8 cellular contexts compared by ENCODE assay signal in genomic region chr6:34791164-34791841, GRCh38. TPM values are rescaled to one million over a fixed set of nuclear protein-coding genes. Genes with fewer than 3 reads are reported as not detected.
A peak's percentile ranks its signal among the peaks of the same experiment; 100 is the strongest.
DNase-seq lines count a peak whose midpoint lies in the region; ATAC-seq, FAIRE-seq and TF ChIP-seq lines count a peak whose summit lies in the region.

No MANE protein-coding gene starts in this region.

- no peaks in the 10 kb centered on the region for H4K20me1 ChIP-seq in OCI-LY1 (ENCODE audit: insufficient read depth, low read length)

- no peaks in the 10 kb centered on the region for H3K9me2 ChIP-seq in OCI-LY1 (ENCODE audit: low read depth, low read length)

- H3K27me3 ChIP-seq in BE2C: no peaks in the 10 kb centered on the region
- H3K27me3 ChIP-seq in OCI-LY1 (ENCODE audit: insufficient read depth, low read length): no peaks in the 10 kb centered on the region
- no peaks in the 10 kb centered on the region for H3K27me3 ChIP-seq in neutrophil
- no peaks in the 10 kb centered on the region for H3K27me3 ChIP-seq in upper lobe of left lung

- no peaks in the 10 kb centered on the region for H3K36me3 ChIP-seq in BE2C
- no peaks in the 10 kb centered on the region for H3K36me3 ChIP-seq in OCI-LY1 (ENCODE audit: insufficient read depth, low read length)
- H3K36me3 ChIP-seq in neutrophil: no peaks in the 10 kb centered on the region
- H3K36me3 ChIP-seq in upper lobe of left lung: no peaks in the 10 kb centered on the region

- H3K27ac ChIP-seq in OCI-LY1 (ENCODE audit: low read depth, low read length, poor library complexity, severe bottlenecking) (peak overlapping the region; percentile 83), neutrophil (peak overlapping the region; percentile 83), upper lobe of left lung (peak overlapping the region; percentile 94 to 97 (median 96))

- 8 to 9% methylated on average over 13 to 25 of the region's 25 CpGs for WGBS in upper lobe of left lung, 2 donors

- peak overlapping the region; percentile 7 for H2AFZ ChIP-seq in OCI-LY1 (ENCODE audit: low read length)

- H3K4me1 ChIP-seq in BE2C (no peaks in the 10 kb centered on the region; the same call in none of the 2 replicates), OCI-LY1 (ENCODE audit: insufficient read depth, low read length, severe bottlenecking) (peaks cover 18% of the 10 kb centered on the region), neutrophil (ENCODE audit: control insufficient read depth in 1 of 2, insufficient read depth in 1 of 2, low read depth in 1 of 2, low read length in 1 of 2) (peaks cover 22 to 25% of the 10 kb centered on the region in 2 experiments), upper lobe of left lung (peaks cover 15 to 28% (median 15%) of the 10 kb centered on the region in 4 donors)

- no peak for TF ChIP-seq EP300 in upper lobe of left lung (IDR thresholded peaks at IDR 0.05)

- TF ChIP-seq POLR2A in upper lobe of left lung (IDR thresholded peaks at IDR 0.05): no peak

- TF ChIP-seq CTCF in BE2C (IDR thresholded peaks at IDR 0.05; ENCODE audit: low read depth, low read length) (peak; percentile 38), OCI-LY1 (IDR thresholded peaks at IDR 0.05; ENCODE audit: low read length) (peak; percentile 45), neutrophil (IDR thresholded peaks at IDR 0.05) (no peak), upper lobe of left lung (IDR thresholded peaks at IDR 0.05) (no peak)

- H3K79me2 ChIP-seq in OCI-LY1 (ENCODE audit: insufficient read depth, low read length): peaks cover 29% of the 10 kb centered on the region

- DNase-seq in BE2C: peak; percentile 53
- peak; percentile 13 for DNase-seq in activated gamma-delta T cell (lab: John Stamatoyannopoulos, UW)
- peak; percentile 67 to 76 for DNase-seq in frontal cortex (ENCODE audit: low spot score in 2 of 2)
- peak; percentile 40 to 59 for DNase-seq in upper lobe of left lung

- no peak for FAIRE-seq in frontal cortex (lab: Jason Lieb, UNC)

- peak overlapping the region; percentile 80 for H3K9ac ChIP-seq in OCI-LY1 (ENCODE audit: low read length)

- H3K4me3 ChIP-seq in BE2C (ENCODE audit: low read depth, low read length): peak overlapping the region; percentile 82
- peak overlapping the region; percentile 82 for H3K4me3 ChIP-seq in OCI-LY1 (ENCODE audit: low read depth, low read length, poor library complexity, severe bottlenecking)
- peak overlapping the region; percentile 64 to 72 for H3K4me3 ChIP-seq in neutrophil (ENCODE audit: low read depth in 1 of 2, low read length in 1 of 2)
- peak overlapping the region; percentile 59 to 95 (median 92) for H3K4me3 ChIP-seq in upper lobe of left lung

- peak; percentile 24 for ATAC-seq in GM18873 (IDR thresholded peaks at IDR 0.05; ENCODE audit: low FRiP score, unreplicated experiment)
- peak; percentile 17 for ATAC-seq in HG03175 (IDR thresholded peaks at IDR 0.05; ENCODE audit: unreplicated experiment)
- peak; percentile 34 to 40 for ATAC-seq in upper lobe of left lung (ENCODE audit: low FRiP score in 2 of 2)

- H3K9me3 ChIP-seq in BE2C (no peaks in the 10 kb centered on the region), OCI-LY1 (ENCODE audit: low read length) (peaks cover 6% of the 10 kb centered on the region; the same call in 1 of the 2 replicates), neutrophil (no peaks in the 10 kb centered on the region), upper lobe of left lung (no peaks in the 10 kb centered on the region)

- H3F3A ChIP-seq in OCI-LY1 (ENCODE audit: insufficient read depth, low read length): no peaks in the 10 kb centered on the region

- peak overlapping the region; percentile 91 for H3K4me2 ChIP-seq in OCI-LY1 (ENCODE audit: low read length)

RNA-seq across cellular contexts. Expression of gene BLTP3A, which starts 0.6 kb away (rescaled TPM):
- polyA plus RNA-seq in BE2C (2012; ENCODE audit: insufficient read depth, insufficient read length, low read depth): 10.2 TPM
- total RNA-seq in frontal cortex: 4.5 TPM
- 10 to 100 TPM; 10.5 to 23.0 (median 17.9) TPM for total RNA-seq in upper lobe of left lung

RNA-seq across cellular contexts. Expression of gene SNRPC, which starts 34.0 kb away (rescaled TPM):
- 406 TPM for polyA plus RNA-seq in BE2C (2012; ENCODE audit: insufficient read depth, insufficient read length, low read depth)
- total RNA-seq in frontal cortex (24.9 TPM), upper lobe of left lung (10 to 100 TPM; 19.9 to 76.0 (median 43.8) TPM)

Comparison
In these comparisons a context has a peak if more than half of its experiments do, and no peak if none do; other contexts are left out.
1. Peak in every context shown above with its lines: DNase-seq, ATAC-seq, H3K4me3 ChIP-seq and H3K27ac ChIP-seq.
2. DNase-seq: peak in every context shown above with its lines; median percentile 72 in frontal cortex; 53 in BE2C; 50 in upper lobe of left lung; 13 in activated gamma-delta T cell.
3. CTCF ChIP-seq: peak in BE2C (single experiment) and OCI-LY1 (single experiment); none in neutrophil (single experiment) and upper lobe of left lung (0 of 6).